In the genomic region with DNA sequence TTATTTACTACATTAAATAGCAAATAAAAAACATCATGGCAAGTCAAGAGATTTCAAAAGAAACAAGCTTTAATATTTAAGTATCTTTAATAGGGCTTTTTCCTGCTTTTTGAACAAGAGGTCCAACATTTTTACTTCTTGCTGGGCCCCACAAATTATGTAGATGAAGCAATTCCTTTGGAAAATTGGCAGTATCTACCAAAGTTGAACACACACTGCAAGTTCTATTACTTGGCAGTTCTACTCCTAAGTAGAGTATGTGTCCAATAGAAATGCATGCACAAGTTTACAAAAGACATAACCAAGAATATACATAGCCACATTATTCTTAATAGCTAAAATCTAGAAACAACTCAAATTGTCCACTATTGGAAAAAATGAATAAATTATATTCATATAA, we compare ENCODE assay signal across 28 cellular contexts. TPM values are rescaled to one million over a fixed set of nuclear protein-coding genes. Genes with fewer than 3 reads are reported as not detected.
A peak's percentile ranks its signal among the peaks of the same experiment; 100 is the strongest.
DNase-seq lines count a peak whose midpoint lies in the region; ATAC-seq, FAIRE-seq and TF ChIP-seq lines count a peak whose summit lies in the region.
"Had no signal": no experiment of that assay in that cellular context is flagged by ENCODE, and none has a peak within 500 bp of the region (broad histone marks: within the 10 kb centered on the region; RNA-seq: fewer than 3 reads in every experiment).

No MANE protein-coding gene starts in this region.

- H4K20me1 ChIP-seq in smooth muscle cell (ENCODE audit: low read depth) = no peaks in the 10 kb centered on the region
- H4K20me1 ChIP-seq: BLaER1 had no signal

- H3K27me3 Mint-ChIP-seq in naive thymus-derived CD8-positive, alpha-beta T cell = peaks cover 0 to 17% (median 13%) of the 10 kb centered on the region in 5 donors

- H3F3A ChIP-seq in smooth muscle cell (ENCODE audit: low read depth) = no peaks in the 10 kb centered on the region

- H3K79me2 ChIP-seq in smooth muscle cell (ENCODE audit: low read depth) = no peaks in the 10 kb centered on the region

- H3K4me3 ChIP-seq in HEK293 (ENCODE audit: low read depth, low read length) (no peak overlapping the region), fibroblast of the aortic adventitia (ENCODE audit: low read depth, low read length) (no peak overlapping the region), smooth muscle cell (no peak overlapping the region)
- H3K4me3 ChIP-seq: BLaER1, GM23338, K562, SJCRH30 had no signal

- H3K27ac ChIP-seq in HEK293 (ENCODE audit: extremely low read depth, low read depth, low read length) = no peak overlapping the region
- H3K27ac ChIP-seq in smooth muscle cell (ENCODE audit: low read depth) = no peak overlapping the region
- H3K27ac ChIP-seq: BLaER1, SJCRH30 had no signal

- H3K27ac Mint-ChIP-seq in naive thymus-derived CD8-positive, alpha-beta T cell = no peak overlapping the region
- H3K27ac Mint-ChIP-seq: CD4-positive, CD25-positive, alpha-beta regulatory T cell; GM23338; H9; HFFc6 had no signal

- TF ChIP-seq CTCF in HEK293 (tag by site-specific recombination; IDR thresholded peaks at IDR 0.05) (no peak), fibroblast of the aortic adventitia (IDR thresholded peaks at IDR 0.05; ENCODE audit: insufficient read depth, low read length) (no peak), smooth muscle cell (IDR thresholded peaks at IDR 0.05; ENCODE audit: borderline replicate concordance, insufficient read depth, poor library complexity, severe bottlenecking) (no peak), GM20000 (IDR thresholded peaks at IDR 0.05; ENCODE audit: extremely low read depth, missing control alignments) (no peak)

- H3K36me3 Mint-ChIP-seq in naive thymus-derived CD8-positive, alpha-beta T cell = peaks cover 0 to 8% (median 0%) of the 10 kb centered on the region in 3 donors
- H3K36me3 Mint-ChIP-seq: CD4-positive, CD25-positive, alpha-beta regulatory T cell had no signal

- H3K27me3 ChIP-seq in smooth muscle cell (ENCODE audit: low read depth) = no peaks in the 10 kb centered on the region
- H3K27me3 ChIP-seq: BLaER1, SJCRH30 had no signal

- 0 out of 2 replicates have a peak, but pooled peaks cover 3% of the 10 kb centered on the region for H3K4me1 ChIP-seq in HEK293 (ENCODE audit: control insufficient read depth, insufficient read depth, low read length)
- H3K4me1 ChIP-seq in smooth muscle cell (ENCODE audit: low read depth) = no peaks in the 10 kb centered on the region
- H3K4me1 ChIP-seq: BLaER1 had no signal

- peaks cover 0 to 3% (median 0%) of the 10 kb centered on the region in 9 donors for H3K9me3 Mint-ChIP-seq in naive thymus-derived CD8-positive, alpha-beta T cell
- H3K9me3 Mint-ChIP-seq: HFFc6 had no signal

- POLR2A ChIA-PET in HEK293 (lab: Yijun Ruan, JAX) = no interaction called here
- POLR2A ChIA-PET in naive thymus-derived CD8-positive, alpha-beta T cell (lab: Charles Lee) = no interaction called here

- ATAC-seq in naive thymus-derived CD8-positive, alpha-beta T cell = no peak
- ATAC-seq: GM23338, HepG2, K562, PC-3 had no signal

- H3K9ac ChIP-seq in smooth muscle cell (ENCODE audit: low read depth) = no peak overlapping the region
- H3K9ac ChIP-seq: BLaER1 had no signal

- H3K36me3 ChIP-seq in HEK293 (ENCODE audit: control insufficient read depth in 2 of 2, insufficient read depth in 1 of 2, low read length in 2 of 2) (no peaks in the 10 kb centered on the region), smooth muscle cell (ENCODE audit: low read depth) (no peaks in the 10 kb centered on the region)
- H3K36me3 ChIP-seq: BLaER1, SJCRH30 had no signal

- H3K4me2 ChIP-seq in smooth muscle cell = peak overlapping the region; percentile 53
- H3K4me2 ChIP-seq: BLaER1, GM23338 had no signal

- CTCF ChIA-PET in HEK293 (lab: Yijun Ruan, JAX) = interaction anchor here (0.6 to 1.0 kb wide), 2 partner anchors 168 to 875 kb away, joined by 3 read pairs; no protein-coding TSS in a partner anchor

- FAIRE-seq in colon (lab: Jason Lieb, UNC) = peak; percentile 24
- FAIRE-seq: D721Med, GM18507, HepG2, K562 had no signal

- H3K4me1 Mint-ChIP-seq in naive thymus-derived CD8-positive, alpha-beta T cell = no peaks in the 10 kb centered on the region
- H3K4me1 Mint-ChIP-seq: GM23338, H9 had no signal

- H2AFZ ChIP-seq in smooth muscle cell (ENCODE audit: low read depth) = no peak overlapping the region
- H2AFZ ChIP-seq: GM23338 had no signal

- H3K9me3 ChIP-seq in HEK293 (ENCODE audit: control insufficient read depth, insufficient read depth, low read depth, low read length) (no peaks in the 10 kb centered on the region), smooth muscle cell (replicated peaks; ENCODE audit: low read depth) (no peaks in the 10 kb centered on the region)
- H3K9me3 ChIP-seq: SJCRH30 had no signal

- peak; percentile 72 for DNase-seq in fibroblast of the aortic adventitia (ENCODE audit: low read depth)
- DNase-seq in smooth muscle cell (lab: John Stamatoyannopoulos, UW; ENCODE audit: unreplicated experiment) = no peak
- DNase-seq in naive thymus-derived CD8-positive, alpha-beta T cell = no peak
- DNase-seq in GM20000 (ENCODE audit: low spot score) = no peak
- DNase-seq in NCI-H524 (lab: John Stamatoyannopoulos, UW) = no peak
- DNase-seq: CD4-positive, CD25-positive, alpha-beta regulatory T cell; H9; HFFc6; Kasumi-1; NCI-H1105; NCI-H146; NCI-H1930; NCI-H2107; NCI-H524 treated with DMSO at 0.1 percent for 48 hours; NCI-H82; NK-92 treated with Interleukin-12 subunit alpha and Interleukin-12 subunit beta, amount 100 ng/mL, for 24 hours; PC-3; SJCRH30 had no signal

- H3K4me3 Mint-ChIP-seq in naive thymus-derived CD8-positive, alpha-beta T cell = no peak overlapping the region
- H3K4me3 Mint-ChIP-seq: GM23338, H9, HFFc6 had no signal

TF ChIP-seq in HEK293, 187 proteins besides CTCF, POLR2A, EP300 and RAD21:
- TF ChIP-seq ZNF211 (tag by site-specific recombination; IDR thresholded peaks at IDR 0.05; ENCODE audit: low read depth) = no peak
- no peak for TF ChIP-seq ZNF843 (tag by site-specific recombination; IDR thresholded peaks at IDR 0.05)
- TF ChIP-seq ZEB2 (tag by site-specific recombination; IDR thresholded peaks at IDR 0.05) = no peak
- TF ChIP-seq ZNF140 (tag by site-specific recombination; IDR thresholded peaks at IDR 0.05) = no peak
- TF ChIP-seq, protein P1, sequence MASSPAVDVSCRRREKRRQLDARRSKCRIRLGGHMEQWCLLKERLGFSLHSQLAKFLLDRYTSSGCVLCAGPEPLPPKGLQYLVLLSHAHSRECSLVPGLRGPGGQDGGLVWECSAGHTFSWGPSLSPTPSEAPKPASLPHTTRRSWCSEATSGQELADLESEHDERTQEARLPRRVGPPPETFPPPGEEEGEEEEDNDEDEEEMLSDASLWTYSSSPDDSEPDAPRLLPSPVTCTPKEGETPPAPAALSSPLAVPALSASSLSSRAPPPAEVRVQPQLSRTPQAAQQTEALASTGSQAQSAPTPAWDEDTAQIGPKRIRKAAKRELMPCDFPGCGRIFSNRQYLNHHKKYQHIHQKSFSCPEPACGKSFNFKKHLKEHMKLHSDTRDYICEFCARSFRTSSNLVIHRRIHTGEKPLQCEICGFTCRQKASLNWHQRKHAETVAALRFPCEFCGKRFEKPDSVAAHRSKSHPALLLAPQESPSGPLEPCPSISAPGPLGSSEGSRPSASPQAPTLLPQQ (tag by site-specific recombination; IDR thresholded peaks at IDR 0.05) = peak; percentile 57
- TF ChIP-seq, protein P2, sequence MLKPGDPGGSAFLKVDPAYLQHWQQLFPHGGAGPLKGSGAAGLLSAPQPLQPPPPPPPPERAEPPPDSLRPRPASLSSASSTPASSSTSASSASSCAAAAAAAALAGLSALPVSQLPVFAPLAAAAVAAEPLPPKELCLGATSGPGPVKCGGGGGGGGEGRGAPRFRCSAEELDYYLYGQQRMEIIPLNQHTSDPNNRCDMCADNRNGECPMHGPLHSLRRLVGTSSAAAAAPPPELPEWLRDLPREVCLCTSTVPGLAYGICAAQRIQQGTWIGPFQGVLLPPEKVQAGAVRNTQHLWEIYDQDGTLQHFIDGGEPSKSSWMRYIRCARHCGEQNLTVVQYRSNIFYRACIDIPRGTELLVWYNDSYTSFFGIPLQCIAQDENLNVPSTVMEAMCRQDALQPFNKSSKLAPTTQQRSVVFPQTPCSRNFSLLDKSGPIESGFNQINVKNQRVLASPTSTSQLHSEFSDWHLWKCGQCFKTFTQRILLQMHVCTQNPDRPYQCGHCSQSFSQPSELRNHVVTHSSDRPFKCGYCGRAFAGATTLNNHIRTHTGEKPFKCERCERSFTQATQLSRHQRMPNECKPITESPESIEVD (tag by site-specific recombination; IDR thresholded peaks at IDR 0.05) = no peak
- TF ChIP-seq, protein P3, sequence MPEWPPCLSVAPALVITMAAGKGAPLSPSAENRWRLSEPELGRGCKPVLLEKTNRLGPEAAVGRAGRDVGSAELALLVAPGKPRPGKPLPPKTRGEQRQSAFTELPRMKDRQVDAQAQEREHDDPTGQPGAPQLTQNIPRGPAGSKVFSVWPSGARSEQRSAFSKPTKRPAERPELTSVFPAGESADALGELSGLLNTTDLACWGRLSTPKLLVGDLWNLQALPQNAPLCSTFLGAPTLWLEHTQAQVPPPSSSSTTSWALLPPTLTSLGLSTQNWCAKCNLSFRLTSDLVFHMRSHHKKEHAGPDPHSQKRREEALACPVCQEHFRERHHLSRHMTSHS (tag by site-specific recombination; IDR thresholded peaks at IDR 0.05) = no peak

RNA-seq across cellular contexts. Expression of a gene that starts 6.3 kb away (rescaled TPM):
- total RNA-seq in fibroblast of the aortic adventitia (ENCODE audit: low replicate concordance) (115 and 220 TPM in 2 replicates), smooth muscle cell (103 and 153 TPM in 2 replicates)
- 93.3 and 97.9 TPM in 2 replicates for polyA plus RNA-seq in smooth muscle cell
- 10 to 100 TPM; 88.2 to 94.4 TPM for total RNA-seq in naive thymus-derived CD8-positive, alpha-beta T cell
- 100 to 1,000 TPM; 241 to 335 (median 328) TPM for polyA plus RNA-seq in naive thymus-derived CD8-positive, alpha-beta T cell

RNA-seq across cellular contexts. Expression of a gene that starts 12.9 kb away (rescaled TPM):
- total RNA-seq in fibroblast of the aortic adventitia (ENCODE audit: low replicate concordance) (20.0 and 21.4 TPM in 2 replicates), smooth muscle cell (5.3 and 6.8 TPM in 2 replicates)
- polyA plus RNA-seq in smooth muscle cell = 2.4 and 2.5 TPM in 2 replicates
- total RNA-seq in naive thymus-derived CD8-positive, alpha-beta T cell = under 1 TPM; 0.14 to 0.26 TPM
- polyA plus RNA-seq in naive thymus-derived CD8-positive, alpha-beta T cell = under 1 TPM in 2 of 3 donors, not detected in 1; 0.03 to 0.06 TPM
- total RNA-seq: A172, HepG2, MCF 10A, PC-3 had no signal

RNA-seq across cellular contexts. Expression of a gene that starts 45.6 kb away (rescaled TPM):
- total RNA-seq in fibroblast of the aortic adventitia (ENCODE audit: low replicate concordance) (5.9 and 9.3 TPM in 2 replicates), smooth muscle cell (9.2 and 15.6 TPM in 2 replicates)
- 33.1 and 39.7 TPM in 2 replicates for polyA plus RNA-seq in smooth muscle cell
- total RNA-seq in naive thymus-derived CD8-positive, alpha-beta T cell = 10 to 100 TPM; 26.2 to 32.4 TPM
- polyA plus RNA-seq in naive thymus-derived CD8-positive, alpha-beta T cell = 10 to 100 TPM; 29.3 to 38.8 (median 31.2) TPM
